ENCODE assay signal across 8 cellular contexts in genomic region chr12:59596232-59597143, GRCh38.
DNase-seq lines count a peak whose midpoint lies in the region; ATAC-seq and TF ChIP-seq lines count a peak whose summit lies in the region.

No MANE protein-coding gene starts in this region.

- TF ChIP-seq CTCF in RWPE2 (IDR thresholded peaks at IDR 0.05; ENCODE audit: poor library complexity, severe bottlenecking) = no peak

- no peaks in the 10 kb centered on the region for H3K27me3 ChIP-seq in RWPE2 (ENCODE audit: insufficient read depth, poor library complexity, severe bottlenecking)

- no peaks in the 10 kb centered on the region for H3K36me3 ChIP-seq in RWPE2 (ENCODE audit: low read depth)

- no peaks in the 10 kb centered on the region for H3K9me3 ChIP-seq in RWPE2 (ENCODE audit: severe bottlenecking)

- DNase-seq in DMS53 treated with DMSO at 0.1 percent for 48 hours (lab: John Stamatoyannopoulos, UW; ENCODE audit: unreplicated experiment) = peak; percentile 91
- DNase-seq in KBM-7 = peak; percentile 87
- peak; percentile 53 for DNase-seq in RWPE2 (ENCODE audit: low spot score)
- DNase-seq in activated gamma-delta T cell treated with anti-CD3 and anti-CD28 coated beads, Interleukin-2, amount 50 U/mL, for 16 hours (ENCODE audit: low read depth) = peak; percentile 83
- DNase-seq in germinal center (ENCODE audit: low spot score) = peak; percentile 67
- peak in 55 of 56 donors; percentile 9 to 91 (median 67) for DNase-seq in nucleus accumbens (lab: John Stamatoyannopoulos, UW)
- DNase-seq in superior temporal gyrus (ENCODE audit: extremely low spot score) = peak; percentile 75

- H3K4me1 ChIP-seq in RWPE2 (ENCODE audit: insufficient read depth, poor library complexity, severe bottlenecking) = peaks cover 15% of the 10 kb centered on the region

- peak overlapping the region; percentile 51 for H3K4me3 ChIP-seq in RWPE2 (ENCODE audit: severe bottlenecking)

- peak overlapping the region; percentile 53 for H3K27ac ChIP-seq in RWPE2 (ENCODE audit: poor library complexity, severe bottlenecking)

- peak; percentile 54 for ATAC-seq in GM21723 (IDR thresholded peaks at IDR 0.05; ENCODE audit: unreplicated experiment)
- peak; percentile 45 for ATAC-seq in RWPE2 (ENCODE audit: low read depth)

- in situ Hi-C loops in KBM-7 (cut with MboI; ENCODE audit: low pct_unique_long_range_greater_than_20kb, low sequenced_read_pairs) = no loop called here

Comparison
In these comparisons a context has a peak if more than half of its experiments do, and no peak if none do; other contexts are left out.
1. Peak in every context shown above with its lines: DNase-seq, ATAC-seq, H3K4me3 ChIP-seq and H3K27ac ChIP-seq.